20 cellular contexts compared by ENCODE assay signal in genomic region chr5:6505415-6505763, GRCh38. TPM values are rescaled to one million over a fixed set of nuclear protein-coding genes. Genes with fewer than 3 reads are reported as not detected.
DNase-seq lines count a peak whose midpoint lies in the region; ATAC-seq and TF ChIP-seq lines count a peak whose summit lies in the region.
"Had no signal": no experiment of that assay in that cellular context is flagged by ENCODE, and none has a peak within 500 bp of the region (broad histone marks: within the 10 kb centered on the region; RNA-seq: fewer than 3 reads in every experiment).

No MANE protein-coding gene starts in this region.

- no peak overlapping the region for H3K4me3 Mint-ChIP-seq in progenitor cell of endocrine pancreas (ENCODE audit: low read depth)
- H3K4me3 Mint-ChIP-seq: CD8-positive, alpha-beta T cell; T-helper 1 cell treated with Interleukin-12 subunit alpha and Interleukin-12 subunit beta and Interleukin-4 antibody, amounts not matched to agents 30 μg/mL and 1 μg/mL, for 36 hours had no signal

- H3K9me3 Mint-ChIP-seq in progenitor cell of endocrine pancreas (ENCODE audit: low read depth) = peaks cover 7% of the 10 kb centered on the region
- H3K9me3 Mint-ChIP-seq: CD8-positive, alpha-beta T cell; T-helper 1 cell treated with Interleukin-12 subunit alpha and Interleukin-12 subunit beta and Interleukin-4 antibody, amounts not matched to agents 30 μg/mL and 1 μg/mL, for 36 hours had no signal

- no peaks in the 10 kb centered on the region for H3K36me3 Mint-ChIP-seq in progenitor cell of endocrine pancreas (ENCODE audit: insufficient read depth)
- H3K36me3 Mint-ChIP-seq: CD8-positive, alpha-beta T cell had no signal

- peak; percentile 66 for DNase-seq in COLO668 (lab: John Stamatoyannopoulos, UW; ENCODE audit: unreplicated experiment)
- DNase-seq in NCI-H146 treated with DMSO at 0.1 percent for 48 hours (lab: John Stamatoyannopoulos, UW; ENCODE audit: unreplicated experiment) = peak; percentile 82
- DNase-seq in SHP77 treated with DMSO at 0.1 percent for 48 hours (lab: John Stamatoyannopoulos, UW) = peak; percentile 95
- no peak for DNase-seq in progenitor cell of endocrine pancreas (ENCODE audit: low spot score, unreplicated experiment)
- DNase-seq in stimulated activated CD4-positive, alpha-beta T cell treated with anti-CD3 and anti-CD28 coated beads, Interleukin-15, amount 100 ng/mL, for 24 hours = no peak
- DNase-seq: CD8-positive, alpha-beta T cell; DMS 273 treated with DMSO at 0.1 percent for 48 hours; GF-D8; NCI-H1105; NCI-H1436 treated with DMSO at 0.1 percent for 48 hours; NCI-H2171 treated with DMSO at 0.1 percent for 48 hours; NCI-H510A treated with DMSO at 0.1 percent for 48 hours; RPMI8226; SIG-M5; SK-N-SH; SW 1271 had no signal

- H3K27me3 Mint-ChIP-seq in progenitor cell of endocrine pancreas = no peaks in the 10 kb centered on the region

- no peak for TF ChIP-seq CTCF in progenitor cell of endocrine pancreas (IDR thresholded peaks at IDR 0.05; ENCODE audit: unreplicated experiment)

- no peak for ATAC-seq in GM18520 (IDR thresholded peaks at IDR 0.05; ENCODE audit: unreplicated experiment)
- no peak for ATAC-seq in HG03135 (IDR thresholded peaks at IDR 0.05; ENCODE audit: unreplicated experiment)
- ATAC-seq: CD8-positive, alpha-beta T cell; HCT116 had no signal

- peaks cover 13% of the 10 kb centered on the region for H3K4me1 Mint-ChIP-seq in progenitor cell of endocrine pancreas (ENCODE audit: low read depth)

- peak overlapping the region; percentile 78 for H3K27ac Mint-ChIP-seq in progenitor cell of endocrine pancreas
- H3K27ac Mint-ChIP-seq: CD8-positive, alpha-beta T cell; T-helper 1 cell treated with Interleukin-12 subunit alpha and Interleukin-12 subunit beta and Interleukin-4 antibody, amounts not matched to agents 30 μg/mL and 1 μg/mL, for 36 hours had no signal

RNA-seq across cellular contexts. Expression of gene UBE2QL1, which starts 56.7 kb away (rescaled TPM):
- 2.5 and 2.9 TPM in 2 replicates for total RNA-seq in progenitor cell of endocrine pancreas

Comparison
In these comparisons a context has a peak if more than half of its experiments do, and no peak if none do; other contexts are left out.
1. DNase-seq: peak in COLO668 (single experiment), NCI-H146 treated with DMSO at 0.1 percent for 48 hours (single experiment) and SHP77 treated with DMSO at 0.1 percent for 48 hours (single experiment); none in progenitor cell of endocrine pancreas (single experiment) and stimulated activated CD4-positive, alpha-beta T cell treated with anti-CD3 and anti-CD28 coated beads, Interleukin-15, amount 100 ng/mL, for 24 hours (single experiment).